Comparison of ENCODE assay signal across 7 cellular contexts in genomic region chr3:85821130-85821756, GRCh38.
DNase-seq lines count a peak whose midpoint lies in the region; ATAC-seq, FAIRE-seq and TF ChIP-seq lines count a peak whose summit lies in the region.

No MANE protein-coding gene starts in this region.

- no peak overlapping the region for H3K9ac ChIP-seq in endothelial cell of umbilical vein (replicated peaks; ENCODE audit: extremely low read depth, insufficient read depth, low read length)

- dilution Hi-C loops in endothelial cell of umbilical vein (cut with MboI; ENCODE audit: extremely low pct_ligation_motif_present, low sequenced_read_pairs) = no loop called here

- H3K36me3 ChIP-seq in endothelial cell of umbilical vein (ENCODE audit: control insufficient read depth in 2 of 2, extremely low read depth in 1 of 2, insufficient read depth in 2 of 2, low read length in 2 of 2) (no peaks in the 10 kb centered on the region), testis (ENCODE audit: low read depth, missing control alignments) (no peaks in the 10 kb centered on the region)

- DNase-seq in NCI-H524 (lab: John Stamatoyannopoulos, UW) (peak; percentile 48 to 64), endothelial cell of umbilical vein (ENCODE audit: low read depth, low spot score) (peak; percentile 4), testis (peak; percentile 60)
- DNase-seq in activated naive CD8-positive, alpha-beta T cell treated with anti-CD3 and anti-CD28 coated beads, Interleukin-2, amount 50 U/mL, for 24 hours = no peak

- TF ChIP-seq CTCF in endothelial cell of umbilical vein (IDR thresholded peaks at IDR 0.05; ENCODE audit: extremely low read depth in 1 of 2, insufficient read depth in 1 of 2, low read depth in 1 of 2, low read length in 2 of 2) (peak in 1 of 2 donors; percentile 34), testis (IDR thresholded peaks at IDR 0.05) (peak in 2 of 3 experiments; percentile 28 to 35)

- POLR2A ChIA-PET in endothelial cell of umbilical vein (lab: Charles Lee) = no interaction called here

- H4K20me1 ChIP-seq in endothelial cell of umbilical vein (replicated peaks; ENCODE audit: control insufficient read depth, extremely low read depth, insufficient read depth, low read length) = no peaks in the 10 kb centered on the region

- no peaks in the 10 kb centered on the region for H3K79me2 ChIP-seq in endothelial cell of umbilical vein (ENCODE audit: control insufficient read depth, insufficient read depth, low read length)

- H3K4me3 ChIP-seq in endothelial cell of umbilical vein (replicated peaks in 1 of 3; ENCODE audit: insufficient read depth in 1 of 3, low read depth in 1 of 3, low read length in 3 of 3) (no peak overlapping the region), testis (no peak overlapping the region)

- H2AFZ ChIP-seq in endothelial cell of umbilical vein (ENCODE audit: low read depth, low read length) = no peak overlapping the region

- 70 to 72% methylated on average over 1 of the region's 1 CpG for WGBS in testis, 2 donors

- intact Hi-C loops in endothelial cell of umbilical vein (cut with micrococcal nuclease) (no loop called here), testis (cut with DNase I; ENCODE audit: low total_unique reads) (no loop called here)

- ATAC-seq in GM18505 (IDR thresholded peaks at IDR 0.05; ENCODE audit: unreplicated experiment) (peak; percentile 85), HG02884 (IDR thresholded peaks at IDR 0.05; ENCODE audit: unreplicated experiment) (peak; percentile 75), GM19452 (IDR thresholded peaks at IDR 0.05; ENCODE audit: unreplicated experiment) (no peak)
- ATAC-seq in activated naive CD8-positive, alpha-beta T cell treated with anti-CD3 and anti-CD28 coated beads, Interleukin-2, amount 50 U/mL, for 24 hours = no peak

- no peak overlapping the region for H3K27ac ChIP-seq in endothelial cell of umbilical vein (ENCODE audit: insufficient read depth, low read depth, low read length)
- H3K27ac ChIP-seq in testis = no peak overlapping the region

- CTCF ChIA-PET in endothelial cell of umbilical vein (lab: Charles Lee) = no interaction called here

- H3K9me1 ChIP-seq in endothelial cell of umbilical vein (replicated peaks; ENCODE audit: control insufficient read depth, extremely low read depth, insufficient read depth, low read length) = no peaks in the 10 kb centered on the region

- no peaks in the 10 kb centered on the region for H3K27me3 Mint-ChIP-seq in activated naive CD8-positive, alpha-beta T cell treated with anti-CD3 and anti-CD28 coated beads, Interleukin-2, amount 50 U/mL, for 24 hours

- H3K27me3 ChIP-seq in endothelial cell of umbilical vein (ENCODE audit: control insufficient read depth in 2 of 2, insufficient read depth in 2 of 2, low read length in 2 of 2) (no peaks in the 10 kb centered on the region), testis (no peaks in the 10 kb centered on the region)

- peaks cover 7% of the 10 kb centered on the region for H3K9me3 Mint-ChIP-seq in activated naive CD8-positive, alpha-beta T cell treated with anti-CD3 and anti-CD28 coated beads, Interleukin-2, amount 50 U/mL, for 24 hours

- H3K36me3 Mint-ChIP-seq in activated naive CD8-positive, alpha-beta T cell treated with anti-CD3 and anti-CD28 coated beads, Interleukin-2, amount 50 U/mL, for 24 hours (ENCODE audit: low read depth) = no peaks in the 10 kb centered on the region

- no TSS peak for BruUV-seq in endothelial cell of umbilical vein (replicated peaks; lab: Mats Ljungman, UMichigan)

- H3K4me3 Mint-ChIP-seq in activated naive CD8-positive, alpha-beta T cell treated with anti-CD3 and anti-CD28 coated beads, Interleukin-2, amount 50 U/mL, for 24 hours = no peak overlapping the region

- no peaks in the 10 kb centered on the region for H3K4me1 Mint-ChIP-seq in activated naive CD8-positive, alpha-beta T cell treated with anti-CD3 and anti-CD28 coated beads, Interleukin-2, amount 50 U/mL, for 24 hours

- no peaks in the 10 kb centered on the region for H3K9me3 ChIP-seq in endothelial cell of umbilical vein (replicated peaks; ENCODE audit: control insufficient read depth, insufficient read depth, low read length)
- no peaks in the 10 kb centered on the region for H3K9me3 ChIP-seq in testis

- no peak overlapping the region for H3K4me2 ChIP-seq in endothelial cell of umbilical vein (ENCODE audit: insufficient read depth, low read length)

- FAIRE-seq in endothelial cell of umbilical vein (lab: Jason Lieb, UNC) = no peak

- H3K4me1 ChIP-seq in endothelial cell of umbilical vein (ENCODE audit: control insufficient read depth, extremely low read depth, insufficient read depth, low read length) (no peaks in the 10 kb centered on the region), testis (no peaks in the 10 kb centered on the region)

- no peak overlapping the region for H3K27ac Mint-ChIP-seq in activated naive CD8-positive, alpha-beta T cell treated with anti-CD3 and anti-CD28 coated beads, Interleukin-2, amount 50 U/mL, for 24 hours

- TF ChIP-seq POLR2A in GM18505 (IDR thresholded peaks at IDR 0.05; ENCODE audit: borderline replicate concordance, extremely low read depth, insufficient read depth, insufficient read length) = no peak
- no peak for TF ChIP-seq POLR2A in endothelial cell of umbilical vein (IDR thresholded peaks at IDR 0.05; ENCODE audit: low read depth, low read length)
- TF ChIP-seq POLR2A in testis (IDR thresholded peaks at IDR 0.05) = no peak

TF ChIP-seq in endothelial cell of umbilical vein, 7 proteins besides CTCF, POLR2A, EP300 and RAD21:
- TF ChIP-seq GATA2 (IDR thresholded peaks at IDR 0.05; ENCODE audit: insufficient read depth, insufficient read length, low read depth, low read length) (no peak), EZH2 (IDR thresholded peaks at IDR 0.05; ENCODE audit: borderline replicate concordance, low read depth, low read length, severe bottlenecking) (no peak), FOS (IDR thresholded peaks at IDR 0.05; ENCODE audit: borderline replicate concordance, insufficient read depth, low read length) (no peak), MAX (IDR thresholded peaks at IDR 0.05; ENCODE audit: insufficient read depth, insufficient read length) (no peak)

Comparison
In these comparisons a context has a peak if more than half of its experiments do, and no peak if none do; other contexts are left out.
1. ATAC-seq: peak in GM18505 (single experiment) and HG02884 (single experiment); none in GM19452 (single experiment) and activated naive CD8-positive, alpha-beta T cell treated with anti-CD3 and anti-CD28 coated beads, Interleukin-2, amount 50 U/mL, for 24 hours (single experiment).